ENCODE assay signal across 17 cellular contexts in genomic region chr3:52530918-52531635, GRCh38. TPM values are rescaled to one million over a fixed set of nuclear protein-coding genes. Genes with fewer than 3 reads are reported as not detected.
A peak's percentile ranks its signal among the peaks of the same experiment; 100 is the strongest.
DNase-seq lines count a peak whose midpoint lies in the region; FAIRE-seq and TF ChIP-seq lines count a peak whose summit lies in the region.
"Had no signal": no experiment of that assay in that cellular context is flagged by ENCODE, and none has a peak within 500 bp of the region (broad histone marks: within the 10 kb centered on the region; RNA-seq: fewer than 3 reads in every experiment).

No MANE protein-coding gene starts in this region.

- H3K9me3 ChIP-seq in astrocyte (ENCODE audit: insufficient read depth, low read depth, low read length) (no peaks in the 10 kb centered on the region), hepatocyte (ENCODE audit: low read depth) (no peaks in the 10 kb centered on the region), skeletal muscle tissue (ENCODE audit: control insufficient read depth in 3 of 3, low read length in 3 of 3) (no peaks in the 10 kb centered on the region), WERI-Rb-1 (ENCODE audit: severe bottlenecking) (no peaks in the 10 kb centered on the region)

- H3K9me3 Mint-ChIP-seq in astrocyte (ENCODE audit: unreplicated experiment) = no peaks in the 10 kb centered on the region
- H3K9me3 Mint-ChIP-seq: activated T-cell treated with anti-CD3 and anti-CD28 coated beads, Interleukin-2, amount 50 U/mL, for 72 hours; central memory CD8-positive, alpha-beta T cell; stimulated activated naive CD8-positive, alpha-beta T cell treated with anti-CD3 and anti-CD28 coated beads, Interleukin-15, Interleukin-2, amounts not matched to agents 100 ng/mL and 50 ng/mL, for 24 hours had no signal

- H3K4me1 ChIP-seq in astrocyte (ENCODE audit: insufficient read depth, low read length) = peaks cover 45% of the 10 kb centered on the region
- peaks cover 52% of the 10 kb centered on the region for H3K4me1 ChIP-seq in hepatocyte (ENCODE audit: insufficient read depth)
- H3K4me1 ChIP-seq in skeletal muscle tissue (ENCODE audit: control insufficient read depth in 3 of 3, insufficient read depth in 3 of 3, low read length in 3 of 3) = peaks cover 37 to 61% (median 57%) of the 10 kb centered on the region in 3 donors

- no peaks in the 10 kb centered on the region for H3K27me3 Mint-ChIP-seq in astrocyte (ENCODE audit: low read depth, unreplicated experiment)
- H3K27me3 Mint-ChIP-seq: central memory CD8-positive, alpha-beta T cell; stimulated activated naive CD8-positive, alpha-beta T cell treated with anti-CD3 and anti-CD28 coated beads, Interleukin-15, Interleukin-2, amounts not matched to agents 100 ng/mL and 50 ng/mL, for 24 hours had no signal

- H3K27me3 ChIP-seq in astrocyte (ENCODE audit: insufficient read depth, low read length) (no peaks in the 10 kb centered on the region), hepatocyte (no peaks in the 10 kb centered on the region), skeletal muscle tissue (ENCODE audit: control insufficient read depth in 3 of 3, insufficient read depth in 3 of 3, low read length in 3 of 3) (peaks cover 0 to 3% (median 0%) of the 10 kb centered on the region in 3 donors), WERI-Rb-1 (ENCODE audit: insufficient read depth, low read depth, severe bottlenecking) (no peaks in the 10 kb centered on the region)

- peak; percentile 24 for DNase-seq in NCI-H2171 treated with DMSO at 0.1 percent for 48 hours (lab: John Stamatoyannopoulos, UW)
- DNase-seq in NCI-H2171 (lab: John Stamatoyannopoulos, UW) = no peak
- DNase-seq in astrocyte (ENCODE audit: low read depth) = no peak
- DNase-seq in hepatocyte (ENCODE audit: low spot score) = no peak
- DNase-seq in COLO829 (ENCODE audit: low spot score) = no peak
- no peak for DNase-seq in KG1 (lab: John Stamatoyannopoulos, UW)
- no peak for DNase-seq in WERI-Rb-1
- DNase-seq: DMS153; NCI-H226; RPMI8226; stimulated activated CD4-positive, alpha-beta T cell treated with anti-CD3 and anti-CD28 coated beads, Interleukin-4, amount 100 ng/mL, for 1 hour had no signal

- peaks cover 12% of the 10 kb centered on the region for H3K36me3 Mint-ChIP-seq in astrocyte (ENCODE audit: low read depth, unreplicated experiment)

- H3K4me3 Mint-ChIP-seq in astrocyte (ENCODE audit: unreplicated experiment) = no peak overlapping the region
- H3K4me3 Mint-ChIP-seq: central memory CD8-positive, alpha-beta T cell had no signal

- H3K4me1 Mint-ChIP-seq in astrocyte (ENCODE audit: low read depth, unreplicated experiment) = peaks cover 12% of the 10 kb centered on the region

- no peak overlapping the region for H3K27ac ChIP-seq in astrocyte (ENCODE audit: low read depth, low read length)
- H3K27ac ChIP-seq in hepatocyte = peak overlapping the region; percentile 62
- no peak overlapping the region for H3K27ac ChIP-seq in skeletal muscle tissue (ENCODE audit: low read depth, low read length)
- H3K27ac ChIP-seq in WERI-Rb-1 = no peak overlapping the region

- FAIRE-seq in astrocyte (lab: Jason Lieb, UNC) = no peak
- FAIRE-seq: islet of Langerhans had no signal

- H2AFZ ChIP-seq in astrocyte (ENCODE audit: low read depth, low read length) = no peak overlapping the region
- H2AFZ ChIP-seq in hepatocyte = no peak overlapping the region

- H3K4me2 ChIP-seq in astrocyte (ENCODE audit: low read length) (peak overlapping the region; percentile 92), hepatocyte (peak overlapping the region; percentile 94)

- no peaks in the 10 kb centered on the region for H3K9me2 ChIP-seq in hepatocyte (replicated peaks; ENCODE audit: insufficient read depth)

- H3K4me3 ChIP-seq in astrocyte (ENCODE audit: insufficient read depth, low read depth, low read length) (no peak overlapping the region), hepatocyte (no peak overlapping the region), skeletal muscle tissue (ENCODE audit: low read length in 3 of 3) (peak overlapping the region in 1 of 3 donors; percentile 22), WERI-Rb-1 (ENCODE audit: low read depth, low read length) (no peak overlapping the region)

- TF ChIP-seq CTCF in astrocyte (IDR thresholded peaks at IDR 0.05; ENCODE audit: insufficient read depth, low read depth, low read length) (no peak), hepatocyte (IDR thresholded peaks at IDR 0.05; ENCODE audit: poor library complexity) (no peak), WERI-Rb-1 (IDR thresholded peaks at IDR 0.05; ENCODE audit: low read depth, low read length) (no peak)

- 93% methylated on average over 8 of the region's 8 CpGs for WGBS in hepatocyte (ENCODE audit: low lambda C conversion rate, missing lambda C conversion rate)

- H3K9ac ChIP-seq in astrocyte (ENCODE audit: low read length) (peak overlapping the region; percentile 82), skeletal muscle tissue (ENCODE audit: low read depth in 1 of 3, low read length in 3 of 3) (peak overlapping the region in 2 of 3 donors; percentile 33 to 64)

- H3K36me3 ChIP-seq in astrocyte (ENCODE audit: insufficient read depth, low read length) = peaks cover 21% of the 10 kb centered on the region
- H3K36me3 ChIP-seq in hepatocyte (replicated peaks; ENCODE audit: insufficient read depth, low read depth) = no peaks in the 10 kb centered on the region
- H3K36me3 ChIP-seq in skeletal muscle tissue (ENCODE audit: control insufficient read depth in 3 of 3, insufficient read depth in 3 of 3, low read length in 3 of 3) = peaks cover 5 to 8% (median 6%) of the 10 kb centered on the region in 3 donors
- H3K36me3 ChIP-seq in WERI-Rb-1 = peaks cover 49% of the 10 kb centered on the region

- H3K27ac Mint-ChIP-seq in astrocyte (ENCODE audit: unreplicated experiment) = no peak overlapping the region
- H3K27ac Mint-ChIP-seq: activated T-cell treated with anti-CD3 and anti-CD28 coated beads, Interleukin-2, amount 50 U/mL, for 72 hours; stimulated activated naive CD8-positive, alpha-beta T cell treated with anti-CD3 and anti-CD28 coated beads, Interleukin-15, Interleukin-2, amounts not matched to agents 100 ng/mL and 50 ng/mL, for 24 hours had no signal

- peaks cover 58% of the 10 kb centered on the region for H4K20me1 ChIP-seq in astrocyte (ENCODE audit: insufficient read depth, low read length)
- peaks cover 5% of the 10 kb centered on the region for H4K20me1 ChIP-seq in hepatocyte (ENCODE audit: insufficient read depth, poor library complexity, severe bottlenecking)

- H3K79me2 ChIP-seq in astrocyte (ENCODE audit: insufficient read depth, low read length) (peaks cover 62% of the 10 kb centered on the region), hepatocyte (peaks cover 53% of the 10 kb centered on the region)

RNA-seq across cellular contexts. Expression of gene NT5DC2, which starts 2.6 kb away (rescaled TPM):
- total RNA-seq in astrocyte (178 and 189 TPM in 2 replicates), hepatocyte (167 and 172 TPM in 2 replicates), skeletal muscle tissue (20.9 TPM)
- polyA plus RNA-seq in hepatocyte = 166 and 177 TPM in 2 replicates

RNA-seq across cellular contexts. Expression of gene UQCC5, which starts 5.3 kb away (rescaled TPM):
- total RNA-seq in astrocyte (22.9 and 26.0 TPM in 2 replicates), hepatocyte (0.12 and 0.83 TPM in 2 replicates), skeletal muscle tissue (1.0 TPM)
- polyA plus RNA-seq in hepatocyte = 51.7 and 59.4 TPM in 2 replicates

RNA-seq across cellular contexts. Expression of gene STAB1, which starts 35.9 kb away (rescaled TPM):
- total RNA-seq in astrocyte (0.39 TPM in 1 of 2 replicates, not detected in the other), hepatocyte (4.0 and 4.6 TPM in 2 replicates), skeletal muscle tissue (67.3 TPM)
- 3.0 and 4.0 TPM in 2 replicates for polyA plus RNA-seq in hepatocyte
- total RNA-seq: M059J had no signal

Comparison
In these comparisons a context has a peak if more than half of its experiments do, and no peak if none do; other contexts are left out.
1. RNA of gene UQCC5, which starts 5.3 kb away (total RNA-seq): 22.9 to 26.0 TPM in astrocyte; 1.0 TPM in skeletal muscle tissue (single experiment) and 0.12 to 0.83 TPM in hepatocyte; every median in the first group is over 10 times any median in the second.
2. RNA of gene STAB1, which starts 35.9 kb away (total RNA-seq): 67.3 TPM in skeletal muscle tissue (single experiment); 4.0 to 4.6 TPM in hepatocyte and 0.39 TPM in astrocyte; every median in the first group is over 10 times any median in the second.